In genomic region chr13:66528139-66528538, GRCh38 we compare ENCODE assay signal across 13 cellular contexts.
"Had no signal": no experiment of that assay in that cellular context is flagged by ENCODE, and none has a peak within 500 bp of the region (broad histone marks: within the 10 kb centered on the region; RNA-seq: fewer than 3 reads in every experiment).

No MANE protein-coding gene starts in this region.

- H3K27ac Mint-ChIP-seq: activated B cell treated with CpG ODN at 0.5 μM for 24 hours; activated CD4-positive, alpha-beta T cell treated with anti-CD3 and anti-CD28 coated beads, Interleukin-2, amount 10 ng/mL, durations not matched to agents 24 days and 14 days; activated naive CD4-positive, alpha-beta T cell treated with anti-CD3 and anti-CD28 coated beads for 36 hours; activated T-helper 17 cell treated with anti-CD3 and anti-CD28 coated beads, Interleukin-2, amount 50 U/mL, for 72 hours; stimulated activated naive CD8-positive, alpha-beta T cell treated with anti-CD3 and anti-CD28 coated beads, Interleukin-15, amount 100 ng/mL, for 72 hours had no signal

- H3K27me3 Mint-ChIP-seq: activated B cell treated with CpG ODN at 0.5 μM for 24 hours; activated CD4-positive, alpha-beta T cell treated with anti-CD3 and anti-CD28 coated beads, Interleukin-2, amount 10 ng/mL, durations not matched to agents 24 days and 14 days; activated T-helper 17 cell treated with anti-CD3 and anti-CD28 coated beads, Interleukin-2, amount 50 U/mL, for 72 hours; stimulated activated naive CD8-positive, alpha-beta T cell treated with anti-CD3 and anti-CD28 coated beads, Interleukin-15, amount 100 ng/mL, for 72 hours had no signal

- H3K4me3 ChIP-seq: adrenal gland, right atrium auricular region, skin epidermis, testis, uterus had no signal

- ATAC-seq: activated T-helper 17 cell treated with anti-CD3 and anti-CD28 coated beads, Interleukin-2, amount 50 U/mL, for 72 hours; foreskin keratinocyte; stimulated activated naive CD8-positive, alpha-beta T cell treated with anti-CD3 and anti-CD28 coated beads, Interleukin-15, amount 100 ng/mL, for 72 hours had no signal

- H3K9me3 Mint-ChIP-seq: activated B cell treated with CpG ODN at 0.5 μM for 24 hours; activated CD4-positive, alpha-beta T cell treated with anti-CD3 and anti-CD28 coated beads, Interleukin-2, amount 10 ng/mL, durations not matched to agents 24 days and 14 days; activated naive CD4-positive, alpha-beta T cell treated with anti-CD3 and anti-CD28 coated beads for 36 hours; stimulated activated naive CD8-positive, alpha-beta T cell treated with anti-CD3 and anti-CD28 coated beads, Interleukin-15, amount 100 ng/mL, for 72 hours had no signal

- H3K4me1 ChIP-seq: adrenal gland, foreskin keratinocyte, parathyroid adenoma, right atrium auricular region, testis, uterus had no signal

- H3K9me3 ChIP-seq: adrenal gland, right atrium auricular region, testis, uterus had no signal

- H3K4me1 Mint-ChIP-seq: activated B cell treated with CpG ODN at 0.5 μM for 24 hours; activated CD4-positive, alpha-beta T cell treated with anti-CD3 and anti-CD28 coated beads, Interleukin-2, amount 10 ng/mL, durations not matched to agents 24 days and 14 days; activated T-helper 17 cell treated with anti-CD3 and anti-CD28 coated beads, Interleukin-2, amount 50 U/mL, for 72 hours; stimulated activated naive CD8-positive, alpha-beta T cell treated with anti-CD3 and anti-CD28 coated beads, Interleukin-15, amount 100 ng/mL, for 72 hours had no signal

- DNase-seq: activated B cell treated with CpG ODN at 0.5 μM for 24 hours; activated CD4-positive, alpha-beta T cell treated with anti-CD3 and anti-CD28 coated beads, Interleukin-2, amount 10 ng/mL, durations not matched to agents 24 days and 14 days; activated naive CD4-positive, alpha-beta T cell treated with anti-CD3 and anti-CD28 coated beads for 36 hours; adrenal gland; foreskin keratinocyte; stimulated activated CD4-positive, alpha-beta T cell treated with anti-CD3 and anti-CD28 coated beads, Interleukin-4, amount 100 ng/mL, for 4 hours; stimulated activated naive CD8-positive, alpha-beta T cell treated with anti-CD3 and anti-CD28 coated beads, Interleukin-15, amount 100 ng/mL, for 72 hours; testis; uterus had no signal

- H3K27me3 ChIP-seq: adrenal gland, foreskin keratinocyte, right atrium auricular region, testis, uterus had no signal

- H3K9ac ChIP-seq: parathyroid adenoma had no signal

- H2AFZ ChIP-seq: parathyroid adenoma had no signal

- H3K4me3 Mint-ChIP-seq: activated B cell treated with CpG ODN at 0.5 μM for 24 hours; activated CD4-positive, alpha-beta T cell treated with anti-CD3 and anti-CD28 coated beads, Interleukin-2, amount 10 ng/mL, durations not matched to agents 24 days and 14 days; activated naive CD4-positive, alpha-beta T cell treated with anti-CD3 and anti-CD28 coated beads for 36 hours; activated T-helper 17 cell treated with anti-CD3 and anti-CD28 coated beads, Interleukin-2, amount 50 U/mL, for 72 hours; stimulated activated naive CD8-positive, alpha-beta T cell treated with anti-CD3 and anti-CD28 coated beads, Interleukin-15, amount 100 ng/mL, for 72 hours had no signal

- H3K27ac ChIP-seq: adrenal gland, foreskin keratinocyte, parathyroid adenoma, right atrium auricular region, skin epidermis, testis, uterus had no signal

- H3K36me3 ChIP-seq: adrenal gland, right atrium auricular region, uterus had no signal
